In the genomic region with DNA sequence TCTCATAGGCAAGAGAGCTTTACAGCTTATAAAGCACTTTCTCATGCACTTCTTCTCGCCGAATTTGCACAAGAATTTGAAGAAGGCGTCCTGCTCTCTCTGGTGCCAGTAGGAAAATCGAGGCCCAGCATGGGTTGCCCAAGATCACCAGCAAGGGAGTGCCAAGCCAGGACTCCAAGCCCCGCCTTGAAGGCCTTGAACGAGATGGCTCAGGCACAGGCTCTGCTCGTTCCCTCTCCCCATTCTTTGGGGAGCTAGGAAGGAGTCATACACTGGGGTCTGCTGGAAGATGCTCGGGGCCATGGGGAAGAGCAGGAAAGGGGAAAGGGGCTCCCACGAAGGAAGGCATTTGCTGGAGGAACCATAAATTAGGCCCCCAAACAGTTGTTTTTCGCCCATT, we compare ENCODE assay signal across 1 cellular context.
TF ChIP-seq lines count a peak whose summit lies in the region.

No MANE protein-coding gene starts in this region.

TF ChIP-seq in neural cell, 6 proteins besides CTCF, POLR2A, EP300 and RAD21 (continued from another document):
- TF ChIP-seq, protein P1, sequence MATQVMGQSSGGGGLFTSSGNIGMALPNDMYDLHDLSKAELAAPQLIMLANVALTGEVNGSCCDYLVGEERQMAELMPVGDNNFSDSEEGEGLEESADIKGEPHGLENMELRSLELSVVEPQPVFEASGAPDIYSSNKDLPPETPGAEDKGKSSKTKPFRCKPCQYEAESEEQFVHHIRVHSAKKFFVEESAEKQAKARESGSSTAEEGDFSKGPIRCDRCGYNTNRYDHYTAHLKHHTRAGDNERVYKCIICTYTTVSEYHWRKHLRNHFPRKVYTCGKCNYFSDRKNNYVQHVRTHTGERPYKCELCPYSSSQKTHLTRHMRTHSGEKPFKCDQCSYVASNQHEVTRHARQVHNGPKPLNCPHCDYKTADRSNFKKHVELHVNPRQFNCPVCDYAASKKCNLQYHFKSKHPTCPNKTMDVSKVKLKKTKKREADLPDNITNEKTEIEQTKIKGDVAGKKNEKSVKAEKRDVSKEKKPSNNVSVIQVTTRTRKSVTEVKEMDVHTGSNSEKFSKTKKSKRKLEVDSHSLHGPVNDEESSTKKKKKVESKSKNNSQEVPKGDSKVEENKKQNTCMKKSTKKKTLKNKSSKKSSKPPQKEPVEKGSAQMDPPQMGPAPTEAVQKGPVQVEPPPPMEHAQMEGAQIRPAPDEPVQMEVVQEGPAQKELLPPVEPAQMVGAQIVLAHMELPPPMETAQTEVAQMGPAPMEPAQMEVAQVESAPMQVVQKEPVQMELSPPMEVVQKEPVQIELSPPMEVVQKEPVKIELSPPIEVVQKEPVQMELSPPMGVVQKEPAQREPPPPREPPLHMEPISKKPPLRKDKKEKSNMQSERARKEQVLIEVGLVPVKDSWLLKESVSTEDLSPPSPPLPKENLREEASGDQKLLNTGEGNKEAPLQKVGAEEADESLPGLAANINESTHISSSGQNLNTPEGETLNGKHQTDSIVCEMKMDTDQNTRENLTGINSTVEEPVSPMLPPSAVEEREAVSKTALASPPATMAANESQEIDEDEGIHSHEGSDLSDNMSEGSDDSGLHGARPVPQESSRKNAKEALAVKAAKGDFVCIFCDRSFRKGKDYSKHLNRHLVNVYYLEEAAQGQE (IDR thresholded peaks at IDR 0.05; ENCODE audit: borderline replicate concordance) = no peak
- TF ChIP-seq SMC3 (conservative IDR thresholded peaks at IDR 0.05; ENCODE audit: poor library complexity) = no peak
- no peak for TF ChIP-seq MXI1 (conservative IDR thresholded peaks at IDR 0.05; ENCODE audit: poor library complexity, severe bottlenecking)
- no peak for TF ChIP-seq POLR2AphosphoS5 (IDR thresholded peaks at IDR 0.05)
- no peak for TF ChIP-seq TAF1 (IDR thresholded peaks at IDR 0.05; ENCODE audit: low read depth)
